In genomic region chr12:53380797-53381738, GRCh38 we compare ENCODE assay signal across 1 cellular context.
TF ChIP-seq lines count a peak whose summit lies in the region.

No MANE protein-coding gene starts in this region.

TF ChIP-seq in GM23338, 12 proteins besides CTCF, POLR2A, EP300 and RAD21 (continued from another document):
- TF ChIP-seq EZH2phosphoT487 (IDR thresholded peaks at IDR 0.05; ENCODE audit: unreplicated experiment) (no peak), NANOG (IDR thresholded peaks at IDR 0.05; ENCODE audit: borderline replicate concordance) (no peak), ETS1 (IDR thresholded peaks at IDR 0.05) (no peak), JUNB (IDR thresholded peaks at IDR 0.05; ENCODE audit: unreplicated experiment) (no peak), CREB1 (CRISPR knock-in tag; IDR thresholded peaks at IDR 0.05; ENCODE audit: low read depth) (no peak), ZNF331 (CRISPR knock-in tag; IDR thresholded peaks at IDR 0.05; ENCODE audit: low read depth) (no peak), POLR2AphosphoS5 (IDR thresholded peaks at IDR 0.05; ENCODE audit: low read depth) (no peak), EZH2 (IDR thresholded peaks at IDR 0.05; ENCODE audit: low read depth, unreplicated experiment) (no peak)
